12 cellular contexts compared by ENCODE assay signal in the genomic region with DNA sequence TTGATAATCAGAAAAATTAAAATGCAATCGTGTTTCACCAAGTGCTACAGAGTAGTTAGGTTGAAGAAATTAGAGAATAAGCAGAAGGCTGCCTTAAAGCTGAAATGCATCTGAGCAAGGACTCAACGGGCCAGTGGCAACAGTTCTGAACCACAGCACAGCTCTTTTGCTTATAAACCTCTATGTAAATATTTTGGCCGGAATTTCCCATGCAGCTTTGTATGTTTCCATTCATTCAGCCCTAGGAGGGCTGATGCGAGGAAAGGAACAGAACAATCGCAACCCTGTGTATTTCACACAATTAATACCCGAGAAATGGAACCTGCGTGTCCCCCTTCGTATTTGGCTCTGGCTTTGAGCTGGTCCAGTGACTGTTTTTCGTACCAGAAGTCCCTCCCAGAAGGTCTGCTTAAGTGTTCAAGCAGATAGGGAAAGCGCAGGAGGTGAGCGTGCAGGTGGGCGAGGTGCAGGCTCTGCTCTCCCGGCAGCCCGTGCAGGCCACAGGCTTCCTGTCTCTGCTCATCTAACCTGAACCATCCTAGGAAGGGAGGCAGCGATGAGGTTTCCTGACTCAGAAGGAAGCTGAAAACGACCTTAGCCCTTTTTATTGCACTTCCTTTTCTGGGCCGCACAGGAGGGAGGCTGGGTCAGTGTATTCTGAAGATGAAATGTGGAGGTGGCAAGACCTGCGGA.
A peak's percentile ranks its signal among the peaks of the same experiment; 100 is the strongest.
DNase-seq lines count a peak whose midpoint lies in the region; ATAC-seq and TF ChIP-seq lines count a peak whose summit lies in the region.
"Had no signal": no experiment of that assay in that cellular context is flagged by ENCODE, and none has a peak within 500 bp of the region (broad histone marks: within the 10 kb centered on the region; RNA-seq: fewer than 3 reads in every experiment).

No MANE protein-coding gene starts in this region.

- peaks cover 37% of the 10 kb centered on the region for H3K4me1 Mint-ChIP-seq in CD8-positive, alpha-beta T cell (ENCODE audit: low read depth)
- peaks cover 44% of the 10 kb centered on the region for H3K4me1 Mint-ChIP-seq in activated CD8-positive, alpha-beta T cell treated with anti-CD3 and anti-CD28 coated beads, Interleukin-2, amount 10 ng/mL, durations not matched to agents 7 days and 5 days (ENCODE audit: low read depth)
- peaks cover 11% of the 10 kb centered on the region for H3K4me1 Mint-ChIP-seq in memory B cell

- no peak overlapping the region for H3K14ac ChIP-seq in trophoblast cell (ENCODE audit: low read length)

- no peak overlapping the region for H3K18ac ChIP-seq in trophoblast cell (ENCODE audit: low read length)

- no peak overlapping the region for H4K8ac ChIP-seq in trophoblast cell (ENCODE audit: low read depth, low read length)

- no peaks in the 10 kb centered on the region for H3K27me3 Mint-ChIP-seq in CD8-positive, alpha-beta T cell (ENCODE audit: low read depth)
- no peaks in the 10 kb centered on the region for H3K27me3 Mint-ChIP-seq in activated CD8-positive, alpha-beta T cell treated with anti-CD3 and anti-CD28 coated beads, Interleukin-2, amount 10 ng/mL, durations not matched to agents 7 days and 5 days (ENCODE audit: low read depth)
- H3K27me3 Mint-ChIP-seq in memory B cell = peaks cover 11% of the 10 kb centered on the region

- H2AFZ ChIP-seq in smooth muscle cell (ENCODE audit: low read depth) (no peak overlapping the region), trophoblast cell (ENCODE audit: insufficient read depth, low read length, poor library complexity) (no peak overlapping the region)

- H3K9ac ChIP-seq in smooth muscle cell (ENCODE audit: low read depth) (no peak overlapping the region), trophoblast cell (ENCODE audit: low read length) (no peak overlapping the region)
- H3K9ac ChIP-seq: SK-N-SH had no signal

- H2BK120ac ChIP-seq in trophoblast cell (ENCODE audit: insufficient read depth, low read length, poor library complexity) = no peak overlapping the region

- no peak overlapping the region for H3K4ac ChIP-seq in trophoblast cell (ENCODE audit: low read depth, low read length)

- no peaks in the 10 kb centered on the region for H3K27me3 ChIP-seq in CD8-positive, alpha-beta T cell (ENCODE audit: insufficient read depth, low read length)
- H3K27me3 ChIP-seq in smooth muscle cell (ENCODE audit: low read depth) (no peaks in the 10 kb centered on the region), trophoblast cell (ENCODE audit: insufficient read depth, low read length) (no peaks in the 10 kb centered on the region), upper lobe of right lung (no peaks in the 10 kb centered on the region)

- H3K79me1 ChIP-seq in trophoblast cell (ENCODE audit: low read length) = no peaks in the 10 kb centered on the region

- H4K20me1 ChIP-seq in smooth muscle cell (ENCODE audit: low read depth) = no peaks in the 10 kb centered on the region

- no peak overlapping the region for H3K27ac ChIP-seq in CD8-positive, alpha-beta T cell (ENCODE audit: low read depth, low read length)
- H3K27ac ChIP-seq in smooth muscle cell (ENCODE audit: low read depth) = no peak overlapping the region
- no peak overlapping the region for H3K27ac ChIP-seq in trophoblast cell (ENCODE audit: low read depth, low read length)
- H3K27ac ChIP-seq in upper lobe of right lung = no peak overlapping the region

- H3K9me3 Mint-ChIP-seq in CD8-positive, alpha-beta T cell = no peaks in the 10 kb centered on the region
- H3K9me3 Mint-ChIP-seq in activated CD8-positive, alpha-beta T cell treated with anti-CD3 and anti-CD28 coated beads, Interleukin-2, amount 10 ng/mL, durations not matched to agents 7 days and 5 days (ENCODE audit: insufficient read depth) = no peaks in the 10 kb centered on the region
- H3K9me3 Mint-ChIP-seq in memory B cell = no peaks in the 10 kb centered on the region

- H2AK5ac ChIP-seq in trophoblast cell (ENCODE audit: low read length) = no peak overlapping the region

- no peaks in the 10 kb centered on the region for H3F3A ChIP-seq in smooth muscle cell (ENCODE audit: low read depth)

- H3K9me3 ChIP-seq in CD8-positive, alpha-beta T cell (ENCODE audit: low read length) = no peaks in the 10 kb centered on the region
- H3K9me3 ChIP-seq in smooth muscle cell (replicated peaks; ENCODE audit: low read depth) = no peaks in the 10 kb centered on the region
- H3K9me3 ChIP-seq in trophoblast cell (ENCODE audit: insufficient read depth, low read depth, low read length) = peaks cover 4% of the 10 kb centered on the region
- no peaks in the 10 kb centered on the region for H3K9me3 ChIP-seq in upper lobe of right lung
- H3K9me3 ChIP-seq: SK-N-SH had no signal

- H2BK12ac ChIP-seq in trophoblast cell (ENCODE audit: low read length) = no peak overlapping the region

- no peak overlapping the region for H4K91ac ChIP-seq in trophoblast cell (ENCODE audit: low read depth, low read length)

- peak in 5 of 7 experiments; percentile 15 to 71 (median 34) for DNase-seq in CD8-positive, alpha-beta T cell
- DNase-seq in Jurkat, Clone E6-1 (ENCODE audit: low read depth, low spot score) = peak; percentile 62
- DNase-seq in activated CD8-positive, alpha-beta T cell treated with anti-CD3 and anti-CD28 coated beads, Interleukin-2, amount 10 ng/mL, durations not matched to agents 7 days and 5 days = peak; percentile 62
- DNase-seq in memory B cell (ENCODE audit: low spot score in 2 of 2) (no peak), smooth muscle cell (lab: John Stamatoyannopoulos, UW; ENCODE audit: unreplicated experiment) (no peak), trophoblast cell (no peak), upper lobe of right lung (no peak)
- DNase-seq: AML-193, NCI-H2227 treated with DMSO at 0.1 percent for 48 hours, nucleus accumbens, SK-N-SH had no signal

- TF ChIP-seq CTCF in CD8-positive, alpha-beta T cell (IDR thresholded peaks at IDR 0.05) = no peak
- TF ChIP-seq CTCF in smooth muscle cell (IDR thresholded peaks at IDR 0.05; ENCODE audit: borderline replicate concordance, insufficient read depth, poor library complexity, severe bottlenecking) (no peak), upper lobe of right lung (IDR thresholded peaks at IDR 0.05) (no peak)

- peaks cover 24% of the 10 kb centered on the region for H3K4me1 ChIP-seq in CD8-positive, alpha-beta T cell (ENCODE audit: insufficient read depth, low read length)
- H3K4me1 ChIP-seq in smooth muscle cell (ENCODE audit: low read depth) = peaks cover 10% of the 10 kb centered on the region
- H3K4me1 ChIP-seq in trophoblast cell (ENCODE audit: control insufficient read depth in 1 of 2, insufficient read depth in 2 of 2, low read length in 2 of 2) = no peaks in the 10 kb centered on the region
- H3K4me1 ChIP-seq in upper lobe of right lung = no peaks in the 10 kb centered on the region

- H3K36me3 Mint-ChIP-seq in CD8-positive, alpha-beta T cell = no peaks in the 10 kb centered on the region
- H3K36me3 Mint-ChIP-seq in activated CD8-positive, alpha-beta T cell treated with anti-CD3 and anti-CD28 coated beads, Interleukin-2, amount 10 ng/mL, durations not matched to agents 7 days and 5 days (ENCODE audit: low read depth) = no peaks in the 10 kb centered on the region
- no peaks in the 10 kb centered on the region for H3K36me3 Mint-ChIP-seq in memory B cell

- no peak overlapping the region for H4K12ac ChIP-seq in trophoblast cell (ENCODE audit: low read depth, low read length)

- intact Hi-C loops in CD8-positive, alpha-beta T cell (cut with DNase I, micrococcal nuclease) = no loop called here
- intact Hi-C loops in upper lobe of right lung (cut with DNase I) = no loop called here

- ATAC-seq in CD8-positive, alpha-beta T cell = peak; percentile 69
- peak; percentile 89 for ATAC-seq in activated CD8-positive, alpha-beta T cell treated with anti-CD3 and anti-CD28 coated beads, Interleukin-2, amount 10 ng/mL, durations not matched to agents 7 days and 5 days
- ATAC-seq in memory B cell (ENCODE audit: low read depth) (peak; percentile 79), SK-N-SH treated with all-trans-retinoic acid at 6 μM for 48 hours (no peak), upper lobe of right lung (no peak)

- no peaks in the 10 kb centered on the region for H3K36me3 ChIP-seq in CD8-positive, alpha-beta T cell (ENCODE audit: insufficient read depth, low read length)
- H3K36me3 ChIP-seq in smooth muscle cell (ENCODE audit: low read depth) (no peaks in the 10 kb centered on the region), trophoblast cell (ENCODE audit: control insufficient read depth in 1 of 2, insufficient read depth in 2 of 2, low read length in 2 of 2) (no peaks in the 10 kb centered on the region), upper lobe of right lung (no peaks in the 10 kb centered on the region)

- H3K23ac ChIP-seq in trophoblast cell (ENCODE audit: low read length) = no peak overlapping the region

- whole genome bisulfite sequencing in smooth muscle cell (ENCODE audit: low lambda C conversion rate) = 86% methylated on average over 18 of the region's 18 CpGs
- WGBS in trophoblast cell (ENCODE audit: extremely low coverage, insufficient coverage, insufficient read length) = no CpG with 5 or more reads among the region's 18 CpGs

- POLR2A ChIA-PET in CD8-positive, alpha-beta T cell (lab: Charles Lee) = interaction anchor here (1.6 kb wide), 1 partner anchor 33 kb away, joined by 4 read pairs; no protein-coding TSS in a partner anchor
- POLR2A ChIA-PET in activated CD8-positive, alpha-beta T cell treated with anti-CD3 and anti-CD28 coated beads, Interleukin-2, amount 10 ng/mL, durations not matched to agents 7 days and 5 days (lab: Charles Lee) = no interaction called here

- H2BK5ac ChIP-seq in trophoblast cell (ENCODE audit: low read depth, low read length, poor library complexity) = no peak overlapping the region

- peak overlapping the region; percentile 2 for H3K4me3 ChIP-seq in CD8-positive, alpha-beta T cell (ENCODE audit: low read depth, low read length)
- no peak overlapping the region for H3K4me3 ChIP-seq in Jurkat, Clone E6-1 (ENCODE audit: low read length)
- H3K4me3 ChIP-seq in smooth muscle cell (no peak overlapping the region), trophoblast cell (ENCODE audit: low read depth, low read length) (no peak overlapping the region), upper lobe of right lung (no peak overlapping the region)

- H3K4me2 ChIP-seq in smooth muscle cell = no peak overlapping the region
- no peak overlapping the region for H3K4me2 ChIP-seq in trophoblast cell (ENCODE audit: low read length)
- H3K4me2 ChIP-seq: SK-N-SH had no signal

- peak overlapping the region; percentile 89 for H3K27ac Mint-ChIP-seq in CD8-positive, alpha-beta T cell
- peak overlapping the region; percentile 89 for H3K27ac Mint-ChIP-seq in activated CD8-positive, alpha-beta T cell treated with anti-CD3 and anti-CD28 coated beads, Interleukin-2, amount 10 ng/mL, durations not matched to agents 7 days and 5 days
- H3K27ac Mint-ChIP-seq in memory B cell = no peak overlapping the region

- H3K79me2 ChIP-seq in smooth muscle cell (ENCODE audit: low read depth) (no peaks in the 10 kb centered on the region), trophoblast cell (ENCODE audit: control insufficient read depth, insufficient read depth, low read length, poor library complexity) (no peaks in the 10 kb centered on the region)

- H3K4me3 Mint-ChIP-seq in CD8-positive, alpha-beta T cell = peak overlapping the region; percentile 68
- peak overlapping the region; percentile 38 for H3K4me3 Mint-ChIP-seq in activated CD8-positive, alpha-beta T cell treated with anti-CD3 and anti-CD28 coated beads, Interleukin-2, amount 10 ng/mL, durations not matched to agents 7 days and 5 days
- H3K4me3 Mint-ChIP-seq in memory B cell = peak overlapping the region; percentile 62

- CTCF ChIA-PET in CD8-positive, alpha-beta T cell (lab: Charles Lee) = no interaction called here
- CTCF ChIA-PET in activated CD8-positive, alpha-beta T cell treated with anti-CD3 and anti-CD28 coated beads, Interleukin-2, amount 10 ng/mL, durations not matched to agents 7 days and 5 days (lab: Charles Lee) = interaction anchor here (1.0 to 1.9 kb wide), 4 partner anchors 10 to 137 kb away, joined by 3 to 10 read pairs (median 5); no protein-coding TSS in a partner anchor

Comparison
In these comparisons a context has a peak if more than half of its experiments do, and no peak if none do; other contexts are left out.
1. ATAC-seq: peak in CD8-positive, alpha-beta T cell (single experiment), activated CD8-positive, alpha-beta T cell treated with anti-CD3 and anti-CD28 coated beads, Interleukin-2, amount 10 ng/mL, durations not matched to agents 7 days and 5 days (single experiment) and memory B cell (single experiment); none in SK-N-SH treated with all-trans-retinoic acid at 6 μM for 48 hours (single experiment) and upper lobe of right lung (single experiment).
2. DNase-seq: peak in CD8-positive, alpha-beta T cell (5 of 7), Jurkat, Clone E6-1 (single experiment) and activated CD8-positive, alpha-beta T cell treated with anti-CD3 and anti-CD28 coated beads, Interleukin-2, amount 10 ng/mL, durations not matched to agents 7 days and 5 days (single experiment); none in memory B cell (0 of 2), smooth muscle cell (single experiment), trophoblast cell (0 of 2) and upper lobe of right lung (single experiment).
3. Peak in every context shown above with its lines, with median percentiles within 50 percentile points of each other: H3K4me3 Mint-ChIP-seq.